In the genomic region with DNA sequence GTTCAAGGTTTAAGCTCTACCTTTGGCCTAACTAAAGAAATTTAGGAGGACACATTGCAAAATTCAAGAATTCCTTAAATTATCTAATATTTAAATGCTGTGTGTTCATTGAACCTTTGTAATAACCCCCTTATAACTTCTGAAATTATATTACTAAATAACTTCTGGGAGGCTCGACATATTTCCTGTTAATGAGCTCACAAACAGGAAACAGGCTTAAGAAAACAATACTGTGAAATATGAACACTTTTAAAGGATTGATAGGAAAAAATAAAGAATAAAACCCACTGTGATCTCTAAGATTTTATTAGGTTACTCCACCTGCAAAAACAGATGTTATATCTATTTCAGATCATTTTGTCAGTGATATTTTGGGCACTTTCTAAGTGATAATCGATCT, we compare ENCODE assay signal across 32 cellular contexts.
"Had no signal": no experiment of that assay in that cellular context is flagged by ENCODE, and none has a peak within 500 bp of the region (broad histone marks: within the 10 kb centered on the region; RNA-seq: fewer than 3 reads in every experiment).

No MANE protein-coding gene starts in this region.

- H3K27ac ChIP-seq: adrenal gland, ascending aorta, body of pancreas, brain microvascular endothelial cell, breast epithelium, cardiac muscle cell had no signal

- H3K9me3 ChIP-seq: adrenal gland had no signal

- H3K4me3 ChIP-seq: adrenal gland, ascending aorta, body of pancreas, breast epithelium, cardiac muscle cell had no signal

- H3K4me1 ChIP-seq: adrenal gland, ascending aorta, body of pancreas, breast epithelium had no signal

- H3K36me3 ChIP-seq: adrenal gland, ascending aorta, brain microvascular endothelial cell, cardiac muscle cell had no signal

- FAIRE-seq: astrocyte, bronchial epithelial cell had no signal

- H3K27me3 ChIP-seq: adrenal gland, ascending aorta, body of pancreas, brain microvascular endothelial cell, breast epithelium, cardiac muscle cell had no signal

- DNase-seq: activated effector memory CD4-positive, alpha-beta T cell treated with anti-CD3 and anti-CD28 coated beads, Interleukin-2, amount 50 U/mL, for 16 hours; activated effector memory CD4-positive, alpha-beta T cell treated with Interleukin-2 at 50 U/mL for 16 hours; activated gamma-delta T cell; activated gamma-delta T cell treated with Interleukin-2 at 50 U/mL for 16 hours; activated naive CD4-positive, alpha-beta T cell; activated naive CD4-positive, alpha-beta T cell treated with anti-CD3 and anti-CD28 coated beads for 36 hours; activated naive CD4-positive, alpha-beta T cell treated with anti-CD3 and anti-CD28 coated beads, Interleukin-2, amount 10 ng/mL, durations not matched to agents 7 days and 5 days; activated naive CD4-positive, alpha-beta T cell treated with anti-CD3 and anti-CD28 coated beads, Interleukin-2, amount 50 U/mL, for 16 hours; activated naive CD4-positive, alpha-beta T cell treated with Interleukin-2 at 50 U/mL for 16 hours; activated naive CD8-positive, alpha-beta T cell treated with anti-CD3 and anti-CD28 coated beads for 36 hours; activated naive CD8-positive, alpha-beta T cell treated with anti-CD3 and anti-CD28 coated beads, Interleukin-2, amount 10 ng/mL, durations not matched to agents 7 days and 5 days; activated naive CD8-positive, alpha-beta T cell treated with anti-CD3 and anti-CD28 coated beads, Interleukin-2, amount 50 U/mL, for 24 hours; activated T-cell treated with anti-CD3 and anti-CD28 coated beads, Interleukin-2, amount 50 U/mL, for 1 hour; activated T-cell treated with anti-CD3 and anti-CD28 coated beads, Interleukin-2, amount 50 U/mL, for 24 hours; activated T-cell treated with anti-CD3 and anti-CD28 coated beads, Interleukin-2, amount 50 U/mL, for 4 hours; activated T-cell treated with anti-CD3 and anti-CD28 coated beads, Interleukin-2, amount 50 U/mL, for 48 hours; activated T-cell treated with anti-CD3 and anti-CD28 coated beads, Interleukin-2, amount 50 U/mL, for 72 hours; adrenal gland; amniotic stem cell; amygdala; anterior cingulate cortex; aorta; body of pancreas; brain microvascular endothelial cell; caudate nucleus; central memory CD4-positive, alpha-beta T cell; cerebellar nuclear complex had no signal
